19 cellular contexts compared by ENCODE assay signal in the genomic region with DNA sequence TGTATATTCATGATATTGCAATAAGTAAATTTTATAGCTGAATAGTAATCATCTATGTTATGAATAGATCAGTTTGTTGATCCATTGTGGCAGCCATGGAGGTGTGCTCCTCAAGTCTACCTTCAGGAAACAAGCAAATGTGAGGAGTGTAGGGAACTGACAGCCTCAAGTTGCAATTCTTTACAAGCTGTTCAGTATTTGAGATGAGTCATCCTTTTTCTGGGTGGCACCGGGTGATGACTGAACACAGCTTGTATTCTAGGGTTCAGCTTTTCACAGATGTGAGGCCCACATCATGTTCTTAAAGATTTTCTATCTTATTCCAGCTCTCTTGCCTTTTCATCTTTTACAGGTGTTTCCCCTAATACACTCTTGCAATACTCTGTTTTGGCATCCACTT.
A peak's percentile ranks its signal among the peaks of the same experiment; 100 is the strongest.
DNase-seq lines count a peak whose midpoint lies in the region; ATAC-seq, FAIRE-seq and TF ChIP-seq lines count a peak whose summit lies in the region.
"Had no signal": no experiment of that assay in that cellular context is flagged by ENCODE, and none has a peak within 500 bp of the region (broad histone marks: within the 10 kb centered on the region; RNA-seq: fewer than 3 reads in every experiment).

No MANE protein-coding gene starts in this region.

- no peaks in the 10 kb centered on the region for H3K4me1 ChIP-seq in astrocyte (ENCODE audit: insufficient read depth, low read length)
- peaks cover 3% of the 10 kb centered on the region for H3K4me1 ChIP-seq in foreskin keratinocyte

- peak; percentile 91 for ATAC-seq in foreskin keratinocyte
- no peak for ATAC-seq in stimulated activated memory B cell treated with anti-CD40 and anti-IgM and Interleukin-4, amounts not matched to agents 10 μg/mL and 1 μg/mL and 100 μg/mL, for 72 hours
- ATAC-seq: T-helper 17 cell had no signal

- peaks cover 5% of the 10 kb centered on the region for H3K4me1 Mint-ChIP-seq in astrocyte (ENCODE audit: low read depth, unreplicated experiment)
- no peaks in the 10 kb centered on the region for H3K4me1 Mint-ChIP-seq in stimulated activated memory B cell treated with anti-CD40 and anti-IgM and Interleukin-4, amounts not matched to agents 10 μg/mL and 1 μg/mL and 100 μg/mL, for 72 hours
- H3K4me1 Mint-ChIP-seq: H9, IgD-negative memory B cell, T-helper 17 cell had no signal

- no peak overlapping the region for H3K9ac ChIP-seq in astrocyte (ENCODE audit: low read length)

- no peaks in the 10 kb centered on the region for H3K27me3 ChIP-seq in astrocyte (ENCODE audit: insufficient read depth, low read length)
- H3K27me3 ChIP-seq in foreskin keratinocyte = no peaks in the 10 kb centered on the region

- no peaks in the 10 kb centered on the region for H3K79me2 ChIP-seq in astrocyte (ENCODE audit: insufficient read depth, low read length)

- H3K36me3 ChIP-seq in astrocyte (ENCODE audit: insufficient read depth, low read length) = no peaks in the 10 kb centered on the region
- H3K36me3 ChIP-seq: thoracic aorta had no signal

- no peak overlapping the region for H3K27ac Mint-ChIP-seq in astrocyte (ENCODE audit: unreplicated experiment)
- no peak overlapping the region for H3K27ac Mint-ChIP-seq in stimulated activated memory B cell treated with anti-CD40 and anti-IgM and Interleukin-4, amounts not matched to agents 10 μg/mL and 1 μg/mL and 100 μg/mL, for 72 hours
- H3K27ac Mint-ChIP-seq: H9, IgD-negative memory B cell, T-helper 17 cell had no signal

- TF ChIP-seq CTCF in astrocyte (IDR thresholded peaks at IDR 0.05; ENCODE audit: insufficient read depth, low read depth, low read length) = no peak
- no peak for TF ChIP-seq CTCF in foreskin keratinocyte (conservative IDR thresholded peaks at IDR 0.05)

- H3K4me3 ChIP-seq in astrocyte (ENCODE audit: insufficient read depth, low read depth, low read length) = no peak overlapping the region
- H3K4me3 ChIP-seq: thoracic aorta had no signal

- no peak overlapping the region for H2AFZ ChIP-seq in astrocyte (ENCODE audit: low read depth, low read length)

- no peaks in the 10 kb centered on the region for H3K36me3 Mint-ChIP-seq in astrocyte (ENCODE audit: low read depth, unreplicated experiment)
- no peaks in the 10 kb centered on the region for H3K36me3 Mint-ChIP-seq in stimulated activated memory B cell treated with anti-CD40 and anti-IgM and Interleukin-4, amounts not matched to agents 10 μg/mL and 1 μg/mL and 100 μg/mL, for 72 hours
- H3K36me3 Mint-ChIP-seq: IgD-negative memory B cell had no signal

- no peak for FAIRE-seq in astrocyte (lab: Jason Lieb, UNC)

- H3K27ac ChIP-seq in astrocyte (ENCODE audit: low read depth, low read length) (no peak overlapping the region), foreskin keratinocyte (no peak overlapping the region), substantia nigra (ENCODE audit: low read depth, low read length, poor library complexity, severe bottlenecking) (no peak overlapping the region)
- H3K27ac ChIP-seq: thoracic aorta, VCaP had no signal

- H3K9me3 Mint-ChIP-seq in astrocyte (ENCODE audit: unreplicated experiment) = peaks cover 4% of the 10 kb centered on the region
- H3K9me3 Mint-ChIP-seq in stimulated activated memory B cell treated with anti-CD40 and anti-IgM and Interleukin-4, amounts not matched to agents 10 μg/mL and 1 μg/mL and 100 μg/mL, for 72 hours = peaks cover 6% of the 10 kb centered on the region

- DNase-seq in Daoy (ENCODE audit: low read depth) (peak; percentile 13), M059J (ENCODE audit: low read depth) (peak; percentile 6), astrocyte (ENCODE audit: low read depth) (peak; percentile 11), foreskin keratinocyte (peak; percentile 16 to 53), Ammon's horn (ENCODE audit: low spot score) (no peak), substantia nigra (lab: John Stamatoyannopoulos, UW) (no peak), cerebellar cortex (ENCODE audit: low spot score) (no peak)
- DNase-seq: activated effector memory CD4-positive, alpha-beta T cell treated with anti-CD3 and anti-CD28 coated beads, Interleukin-2, amount 50 U/mL, for 16 hours; central memory CD4-positive, alpha-beta T cell; H9; islet precursor cell; MV-4-11; NCI-H187; NCI-H524; T-helper 17 cell had no signal

- no peaks in the 10 kb centered on the region for H3K9me3 ChIP-seq in astrocyte (ENCODE audit: insufficient read depth, low read depth, low read length)

- no peak overlapping the region for H3K4me3 Mint-ChIP-seq in astrocyte (ENCODE audit: unreplicated experiment)
- no peak overlapping the region for H3K4me3 Mint-ChIP-seq in stimulated activated memory B cell treated with anti-CD40 and anti-IgM and Interleukin-4, amounts not matched to agents 10 μg/mL and 1 μg/mL and 100 μg/mL, for 72 hours
- H3K4me3 Mint-ChIP-seq: H9, IgD-negative memory B cell, T-helper 17 cell had no signal

- no peaks in the 10 kb centered on the region for H3K27me3 Mint-ChIP-seq in astrocyte (ENCODE audit: low read depth, unreplicated experiment)
- no peaks in the 10 kb centered on the region for H3K27me3 Mint-ChIP-seq in stimulated activated memory B cell treated with anti-CD40 and anti-IgM and Interleukin-4, amounts not matched to agents 10 μg/mL and 1 μg/mL and 100 μg/mL, for 72 hours
- H3K27me3 Mint-ChIP-seq: IgD-negative memory B cell, T-helper 17 cell had no signal

- H4K20me1 ChIP-seq in astrocyte (ENCODE audit: insufficient read depth, low read length) = no peaks in the 10 kb centered on the region

- no peak overlapping the region for H3K4me2 ChIP-seq in astrocyte (ENCODE audit: low read length)

Comparison
In these comparisons a context has a peak if more than half of its experiments do, and no peak if none do; other contexts are left out.
1. DNase-seq: peak in Daoy (single experiment), M059J (single experiment), astrocyte (single experiment) and foreskin keratinocyte (2 of 2); none in Ammon's horn (single experiment), substantia nigra (0 of 49) and cerebellar cortex (single experiment).